ENCODE assay signal across 29 cellular contexts in the genomic region with DNA sequence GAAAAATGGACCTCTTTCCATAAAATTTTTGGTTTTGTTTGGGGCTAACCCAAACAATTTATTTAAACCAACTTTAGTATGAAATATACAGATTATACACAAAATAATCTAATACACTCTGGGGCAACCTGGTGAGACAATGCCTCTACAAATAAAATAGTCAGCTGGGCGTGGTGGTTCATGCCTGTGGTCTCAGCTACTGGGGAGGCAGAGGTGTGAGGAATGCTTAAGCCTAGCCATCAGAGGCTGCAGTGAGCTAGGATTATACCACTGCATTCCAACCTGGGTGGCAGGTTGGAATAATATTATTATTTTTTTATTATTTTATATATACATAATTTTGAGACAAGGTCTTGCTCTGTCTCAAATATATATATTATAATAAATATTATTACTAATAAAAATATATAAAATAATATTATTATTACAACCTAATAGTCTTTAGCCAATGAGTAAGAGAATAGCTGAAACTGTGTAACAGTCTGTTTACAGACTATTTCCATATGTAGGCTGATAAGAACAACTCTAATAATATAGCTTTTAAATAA. TPM values are rescaled to one million over a fixed set of nuclear protein-coding genes. Genes with fewer than 3 reads are reported as not detected.
DNase-seq lines count a peak whose midpoint lies in the region; FAIRE-seq and TF ChIP-seq lines count a peak whose summit lies in the region.
"Had no signal": no experiment of that assay in that cellular context is flagged by ENCODE, and none has a peak within 500 bp of the region (broad histone marks: within the 10 kb centered on the region; RNA-seq: fewer than 3 reads in every experiment).

No MANE protein-coding gene starts in this region.

- H3K27me3 Mint-ChIP-seq in MCF 10A (ENCODE audit: insufficient read depth, unreplicated experiment) = no peaks in the 10 kb centered on the region
- H3K27me3 Mint-ChIP-seq: activated CD8-positive, alpha-beta T cell treated with anti-CD3 and anti-CD28 coated beads for 36 hours; effector memory CD8-positive, alpha-beta T cell; type B pancreatic cell had no signal

- TF ChIP-seq CTCF in MCF 10A (IDR thresholded peaks at IDR 0.05; ENCODE audit: unreplicated experiment) (no peak), breast epithelium (IDR thresholded peaks at IDR 0.05) (no peak), PC-9 (conservative IDR thresholded peaks at IDR 0.05) (no peak), choroid plexus epithelial cell (conservative IDR thresholded peaks at IDR 0.05; ENCODE audit: low read depth, low read length) (no peak), thyroid gland (IDR thresholded peaks at IDR 0.05) (no peak)

- H3K4me1 ChIP-seq in breast epithelium = no peaks in the 10 kb centered on the region
- H3K4me1 ChIP-seq in PC-9 (replicated peaks; ENCODE audit: insufficient read depth) = no peaks in the 10 kb centered on the region
- H3K4me1 ChIP-seq in thyroid gland = peaks cover 4 to 5% of the 10 kb centered on the region in 2 donors
- H3K4me1 ChIP-seq: BE2C had no signal

- intact Hi-C loops in MCF 10A (cut with micrococcal nuclease) = no loop called here
- intact Hi-C loops in breast epithelium (cut with DNase I; ENCODE audit: low total_unique reads) = no loop called here
- intact Hi-C loops in PC-9 (cut with micrococcal nuclease; ENCODE audit: unreplicated experiment) = no loop called here
- intact Hi-C loops in thyroid gland (cut with DNase I) = no loop called here

- FAIRE-seq in urothelium cell line (lab: Jason Lieb, UNC) = no peak
- FAIRE-seq: GM12878, islet of Langerhans had no signal

- H3K9me3 ChIP-seq in breast epithelium (no peaks in the 10 kb centered on the region), PC-9 (ENCODE audit: insufficient read depth, low read depth) (no peaks in the 10 kb centered on the region), thyroid gland (no peaks in the 10 kb centered on the region)
- H3K9me3 ChIP-seq: BE2C, gastrocnemius medialis, mucosa of descending colon had no signal

- H3K4me3 Mint-ChIP-seq in MCF 10A (ENCODE audit: unreplicated experiment) = no peak overlapping the region
- H3K4me3 Mint-ChIP-seq: activated CD8-positive, alpha-beta T cell treated with anti-CD3 and anti-CD28 coated beads for 36 hours; effector memory CD8-positive, alpha-beta T cell; neural crest cell; type B pancreatic cell had no signal

- no peaks in the 10 kb centered on the region for H3K36me3 ChIP-seq in breast epithelium
- H3K36me3 ChIP-seq in PC-9 (ENCODE audit: low read depth) = no peaks in the 10 kb centered on the region
- H3K36me3 ChIP-seq in thyroid gland = no peaks in the 10 kb centered on the region
- H3K36me3 ChIP-seq: BE2C, brain microvascular endothelial cell, gastrocnemius medialis had no signal

- CTCF ChIA-PET in MCF 10A (lab: Yijun Ruan, JAX) = interaction anchor here (0.5 to 0.6 kb wide), 3 partner anchors 20 to 1085 kb away, joined by 3 read pairs; no protein-coding TSS in a partner anchor
- CTCF ChIA-PET in PC-9 (lab: Charles Lee) = interaction anchor here (0.6 kb wide), 2 partner anchors 82 to 246 kb away, joined by 6 to 7 read pairs; no protein-coding TSS in a partner anchor

- H3K4me3 ChIP-seq in breast epithelium (no peak overlapping the region), PC-9 (no peak overlapping the region), choroid plexus epithelial cell (ENCODE audit: low read depth, low read length) (no peak overlapping the region), thyroid gland (replicated peaks in 1 of 3) (no peak overlapping the region)
- H3K4me3 ChIP-seq: coronary artery, gastrocnemius medialis, GM12878, mucosa of descending colon had no signal

- H4K20me1 ChIP-seq in PC-9 (ENCODE audit: insufficient read depth) = no peaks in the 10 kb centered on the region; the same call in 1 of the 2 replicates

- no peaks in the 10 kb centered on the region for H3K9me3 Mint-ChIP-seq in MCF 10A (ENCODE audit: unreplicated experiment)
- H3K9me3 Mint-ChIP-seq: activated CD8-positive, alpha-beta T cell treated with anti-CD3 and anti-CD28 coated beads for 36 hours; effector memory CD8-positive, alpha-beta T cell; neural crest cell; type B pancreatic cell had no signal

- H3K36me3 Mint-ChIP-seq in MCF 10A (ENCODE audit: insufficient read depth, unreplicated experiment) = no peaks in the 10 kb centered on the region
- H3K36me3 Mint-ChIP-seq: type B pancreatic cell had no signal

- no peak overlapping the region for H3K4me2 ChIP-seq in PC-9

- no peak for TF ChIP-seq POLR2A in breast epithelium (IDR thresholded peaks at IDR 0.05)
- no peak for TF ChIP-seq POLR2A in thyroid gland (IDR thresholded peaks at IDR 0.05)

- no peaks in the 10 kb centered on the region; the same call in 1 of the 2 replicates for H3F3A ChIP-seq in PC-9 (ENCODE audit: insufficient read depth, low read depth)

- H3K27me3 ChIP-seq in breast epithelium (no peaks in the 10 kb centered on the region), PC-9 (ENCODE audit: insufficient read depth, low read depth) (no peaks in the 10 kb centered on the region), thyroid gland (no peaks in the 10 kb centered on the region)
- H3K27me3 ChIP-seq: BE2C, brain microvascular endothelial cell, gastrocnemius medialis had no signal

- no peaks in the 10 kb centered on the region for H3K4me1 Mint-ChIP-seq in MCF 10A (ENCODE audit: insufficient read depth, unreplicated experiment)
- H3K4me1 Mint-ChIP-seq: neural crest cell had no signal

- peaks cover 30% of the 10 kb centered on the region for H3K79me2 ChIP-seq in PC-9 (ENCODE audit: low read depth)

- H3K9me2 ChIP-seq in PC-9 (ENCODE audit: insufficient read depth) = no peaks in the 10 kb centered on the region

- DNase-seq in MCF 10A (ENCODE audit: unreplicated experiment) (peak; percentile 21), breast epithelium (ENCODE audit: low spot score in 2 of 2) (no peak), PC-9 (peak; percentile 29 to 44), choroid plexus epithelial cell (ENCODE audit: low read depth) (peak; percentile 43), urothelium cell line (ENCODE audit: low spot score) (peak; percentile 48), NCI-H2171 (lab: John Stamatoyannopoulos, UW) (no peak), thyroid gland (no peak)
- no peak for DNase-seq in activated CD4-positive, CD25-positive, alpha-beta regulatory T cell (lab: John Stamatoyannopoulos, UW)
- DNase-seq: activated CD4-positive, alpha-beta T cell treated with anti-CD3 and anti-CD28 coated beads for 1 hour; activated CD8-positive, alpha-beta T cell treated with anti-CD3 and anti-CD28 coated beads for 36 hours; activated effector memory CD4-positive, alpha-beta T cell treated with Interleukin-2 at 50 U/mL for 16 hours; activated T-cell treated with anti-CD3 and anti-CD28 coated beads for 4 hours; BE2C; brain microvascular endothelial cell; DMS79; effector memory CD8-positive, alpha-beta T cell; gastrocnemius medialis; hypothalamus; mucosa of descending colon; NCI-H1436 treated with DMSO at 0.1 percent for 48 hours; NCI-H524 treated with DMSO at 0.1 percent for 48 hours; NK-92 treated with Interleukin-12 subunit alpha and Interleukin-12 subunit beta, amount 100 ng/mL, for 24 hours; T-helper 1 cell had no signal

- WGBS in thyroid gland, 2 donors = 97 to 100% methylated on average over 1 of the region's 1 CpG

- H2AFZ ChIP-seq in PC-9 = no peak overlapping the region

- BruUV-seq in MCF 10A (replicated peaks; lab: Mats Ljungman, UMichigan) (no TSS peak), PC-9 (replicated peaks; lab: Mats Ljungman, UMichigan) (no TSS peak)

- no peak overlapping the region for H3K27ac Mint-ChIP-seq in MCF 10A (ENCODE audit: low read depth, unreplicated experiment)
- H3K27ac Mint-ChIP-seq: type B pancreatic cell had no signal

- H3K27ac ChIP-seq in breast epithelium (no peak overlapping the region), PC-9 (no peak overlapping the region), thyroid gland (no peak overlapping the region)
- H3K27ac ChIP-seq: 22Rv1, brain microvascular endothelial cell, coronary artery had no signal

- POLR2A ChIA-PET in MCF 10A (lab: Yijun Ruan, JAX) = interaction anchor here (1.0 to 1.2 kb wide), 3 partner anchors 23 to 50 kb away, joined by 3 to 5 read pairs (median 4); a partner anchor contains a TSS
- POLR2A ChIA-PET in PC-9 (lab: Charles Lee; ENCODE audit: unreplicated experiment) = interaction anchor here (0.5 kb wide), 1 partner anchor 58 kb away, joined by 3 read pairs; no protein-coding TSS in a partner anchor

RNA-seq across cellular contexts. Expression of a gene that starts 50.5 kb away (rescaled TPM):
- total RNA-seq in MCF 10A (2022) (99.1 and 132 TPM in 2 replicates), breast epithelium (100 to 1,000 TPM; 116 to 197 (median 123) TPM), PC-9 (2021) (117 TPM in 2 replicates), thyroid gland (100 to 1,000 TPM; 127 to 182 (median 151) TPM)

Comparison
In these comparisons a context has a peak if more than half of its experiments do, and no peak if none do; other contexts are left out.
1. DNase-seq: peak in MCF 10A (single experiment), PC-9 (2 of 2), choroid plexus epithelial cell (single experiment) and urothelium cell line (single experiment); none in breast epithelium (0 of 2), activated CD4-positive, CD25-positive, alpha-beta regulatory T cell (0 of 4), NCI-H2171 (single experiment) and thyroid gland (0 of 2).